Comparison of ENCODE assay signal across 14 cellular contexts in genomic region chr11:115933564-115933963, GRCh38.
A peak's percentile ranks its signal among the peaks of the same experiment; 100 is the strongest.
DNase-seq lines count a peak whose midpoint lies in the region; ATAC-seq and TF ChIP-seq lines count a peak whose summit lies in the region.
"Had no signal": no experiment of that assay in that cellular context is flagged by ENCODE, and none has a peak within 500 bp of the region (broad histone marks: within the 10 kb centered on the region; RNA-seq: fewer than 3 reads in every experiment).

No MANE protein-coding gene starts in this region.

- H3K9me3 Mint-ChIP-seq in Caco-2 (ENCODE audit: unreplicated experiment) = no peaks in the 10 kb centered on the region
- H3K9me3 Mint-ChIP-seq: GM23338 had no signal

- 81 to 96% (median 86%) methylated on average over 4 of the region's 4 CpGs for whole genome bisulfite sequencing in adrenal gland, 4 donors

- ATAC-seq in HG03108 (IDR thresholded peaks at IDR 0.05; ENCODE audit: unreplicated experiment) = no peak
- ATAC-seq: GM23338 had no signal

- CTCF ChIA-PET in Caco-2 (lab: Charles Lee) = interaction anchor here (0.5 kb wide), 1 partner anchor 285 kb away, joined by 3 read pairs; no protein-coding TSS in a partner anchor

- H3K27ac ChIP-seq in adrenal gland = no peak overlapping the region
- H3K27ac ChIP-seq: BLaER1 treated with 17β-estradiol and CSF1 and Interleukin-3, amounts not matched to agents 10 nM and 100 nM had no signal

- H3K27me3 Mint-ChIP-seq in Caco-2 (ENCODE audit: insufficient read depth, unreplicated experiment) = peaks cover 35% of the 10 kb centered on the region

- in situ Hi-C loops in Caki2 (cut with HindIII; ENCODE audit: low pct_unique_long_range_greater_than_20kb, low sequenced_read_pairs) = no loop called here

- H3K4me3 ChIP-seq in Caco-2 (ENCODE audit: low read depth, low read length) = no peak overlapping the region
- no peak overlapping the region for H3K4me3 ChIP-seq in adrenal gland
- H3K4me3 ChIP-seq: BLaER1 treated with 17β-estradiol and CSF1 and Interleukin-3, amounts not matched to agents 10 nM and 100 nM; GM23338 had no signal

- POLR2A ChIA-PET in Caco-2 (lab: Charles Lee) = no interaction called here

- peak; percentile 60 for DNase-seq in DMS79 treated with DMSO at 0.1 percent for 48 hours (lab: John Stamatoyannopoulos, UW)
- no peak for DNase-seq in DMS79 (lab: John Stamatoyannopoulos, UW)
- DNase-seq in Caki2 (ENCODE audit: low read depth) = peak; percentile 46
- DNase-seq in RPMI8226 = peak; percentile 54
- peak; percentile 84 for DNase-seq in kidney tubule cell (ENCODE audit: low spot score)
- no peak for DNase-seq in Caco-2
- DNase-seq in adrenal gland = no peak
- DNase-seq: 8988T; AML-193; CD4-positive, CD25-positive, alpha-beta regulatory T cell; H7 had no signal

- H3K27ac Mint-ChIP-seq in Caco-2 (ENCODE audit: unreplicated experiment) = no peak overlapping the region
- H3K27ac Mint-ChIP-seq: CD4-positive, CD25-positive, alpha-beta regulatory T cell; GM23338 had no signal

- TF ChIP-seq CTCF in Caco-2 (IDR thresholded peaks at IDR 0.05; ENCODE audit: insufficient read depth in 1 of 2, low read depth in 1 of 2, low read length in 1 of 2, severe bottlenecking in 1 of 2, unreplicated experiment in 1 of 2) = no peak
- TF ChIP-seq CTCF in adrenal gland (IDR thresholded peaks at IDR 0.05) = no peak

- H3K4me1 Mint-ChIP-seq in Caco-2 (ENCODE audit: low read depth, unreplicated experiment) = no peaks in the 10 kb centered on the region

- H3K36me3 ChIP-seq in Caco-2 (ENCODE audit: control insufficient read depth, insufficient read depth, low read length) (no peaks in the 10 kb centered on the region), adrenal gland (replicated peaks in 1 of 2) (no peaks in the 10 kb centered on the region)
- H3K36me3 ChIP-seq: BLaER1 treated with 17β-estradiol and CSF1 and Interleukin-3, amounts not matched to agents 10 nM and 100 nM had no signal

- no peaks in the 10 kb centered on the region; the same call in 1 of the 2 replicates for H3K27me3 ChIP-seq in Caco-2 (replicated peaks; ENCODE audit: control insufficient read depth, insufficient read depth, low read length)
- H3K27me3 ChIP-seq in adrenal gland = no peaks in the 10 kb centered on the region

- H3K9me3 ChIP-seq in Caco-2 = no peaks in the 10 kb centered on the region
- H3K9me3 ChIP-seq in adrenal gland (replicated peaks in 1 of 3) = no peaks in the 10 kb centered on the region
- H3K9me3 ChIP-seq: BLaER1 treated with 17β-estradiol and CSF1 and Interleukin-3, amounts not matched to agents 10 nM and 100 nM had no signal

- intact Hi-C loops in Caco-2 (cut with micrococcal nuclease; ENCODE audit: unreplicated experiment) = no loop called here
- intact Hi-C loops in adrenal gland (cut with DNase I) = no loop called here

- H3K36me3 Mint-ChIP-seq in Caco-2 (ENCODE audit: insufficient read depth, unreplicated experiment) = no peaks in the 10 kb centered on the region
- H3K36me3 Mint-ChIP-seq: CD4-positive, CD25-positive, alpha-beta regulatory T cell had no signal

- no peak overlapping the region for H3K4me3 Mint-ChIP-seq in Caco-2 (ENCODE audit: unreplicated experiment)
- H3K4me3 Mint-ChIP-seq: GM23338 had no signal

- no peaks in the 10 kb centered on the region for H3K4me1 ChIP-seq in Caco-2
- H3K4me1 ChIP-seq in adrenal gland (replicated peaks in 1 of 2) = no peaks in the 10 kb centered on the region

- BruUV-seq in Caco-2 (replicated peaks; lab: Mats Ljungman, UMichigan) = no TSS peak

- TF ChIP-seq POLR2A in adrenal gland (IDR thresholded peaks at IDR 0.05) = no peak

Comparison
In these comparisons a context has a peak if more than half of its experiments do, and no peak if none do; other contexts are left out.
1. DNase-seq: peak in DMS79 treated with DMSO at 0.1 percent for 48 hours (single experiment), Caki2 (single experiment), RPMI8226 (single experiment) and kidney tubule cell (single experiment); none in DMS79 (single experiment), Caco-2 (0 of 2) and adrenal gland (0 of 7).